6 cellular contexts compared by ENCODE assay signal in genomic region chr2:99153921-99154604, GRCh38. TPM values are rescaled to one million over a fixed set of nuclear protein-coding genes. Genes with fewer than 3 reads are reported as not detected.
A peak's percentile ranks its signal among the peaks of the same experiment; 100 is the strongest.
DNase-seq lines count a peak whose midpoint lies in the region; ATAC-seq and TF ChIP-seq lines count a peak whose summit lies in the region.

No MANE protein-coding gene starts in this region.

- intact Hi-C loops in PC-3 (cut with micrococcal nuclease) = loop anchor here (1.0 to 10.0 kb wide), 4 partner anchors 13 to 183 kb away; partner anchors contain the start of genes C2orf15, EIF5B, MITD1 and MRPL30

- peak overlapping the region; percentile 91 for H3K4me3 ChIP-seq in AG10803 (ENCODE audit: low read length)
- peak overlapping the region; percentile 92 for H3K4me3 ChIP-seq in PC-3 (ENCODE audit: low read length)
- peak overlapping the region; percentile 87; the same call in 1 of the 2 replicates for H3K4me3 ChIP-seq in iPS DF 6.9 (ENCODE audit: low read length)

- POLR2A ChIA-PET in PC-3 (lab: Charles Lee; ENCODE audit: unreplicated experiment) = interaction anchor here (1.0 kb wide), 1 partner anchor 13 kb away, joined by 3 read pairs; the partner anchor contains the start of gene C2orf15

- H3K9me3 ChIP-seq in PC-3 (ENCODE audit: low read length) (no peaks in the 10 kb centered on the region), iPS DF 6.9 (ENCODE audit: control insufficient read depth, insufficient read depth, low read length) (no peaks in the 10 kb centered on the region)

- no peaks in the 10 kb centered on the region for H3K27me3 ChIP-seq in PC-3 (ENCODE audit: low read length)
- H3K27me3 ChIP-seq in iPS DF 6.9 (ENCODE audit: control insufficient read depth, insufficient read depth, low read length) = no peaks in the 10 kb centered on the region

- ATAC-seq in PC-3 (0 out of 2 replicates have a peak, but pooled peaks have one; percentile 1), GM18517 (IDR thresholded peaks at IDR 0.05; ENCODE audit: unreplicated experiment) (no peak), HG03469 (IDR thresholded peaks at IDR 0.05; ENCODE audit: unreplicated experiment) (no peak), GM21423 (IDR thresholded peaks at IDR 0.05; ENCODE audit: unreplicated experiment) (no peak)

- H2AFZ ChIP-seq in PC-3 (ENCODE audit: low read length) = peak overlapping the region; percentile 92

- TF ChIP-seq CTCF in AG10803 (conservative IDR thresholded peaks at IDR 0.05; ENCODE audit: low read length) (no peak), PC-3 (conservative IDR thresholded peaks at IDR 0.05; ENCODE audit: low read depth, low read length) (no peak)

- CTCF ChIA-PET in PC-3 (lab: Charles Lee) = interaction anchor here (1.4 kb wide), 1 partner anchor 13 kb away, joined by 9 read pairs; the partner anchor contains the start of gene C2orf15

- no peaks in the 10 kb centered on the region for H3K9me2 ChIP-seq in PC-3 (replicated peaks; ENCODE audit: low read length)

- DNase-seq in AG10803 (ENCODE audit: low read depth) (peak; percentile 11), PC-3 (peak; percentile 18), iPS DF 6.9 (ENCODE audit: low read depth, low spot score) (no peak)

- H3K36me3 ChIP-seq in PC-3 (ENCODE audit: low read depth, low read length) = 0 out of 2 replicates have a peak, but pooled peaks cover 2% of the 10 kb centered on the region
- H3K36me3 ChIP-seq in iPS DF 6.9 (ENCODE audit: control insufficient read depth, insufficient read depth, low read length) = no peaks in the 10 kb centered on the region

- peak overlapping the region; percentile 85 for H3K4me2 ChIP-seq in PC-3 (ENCODE audit: low read length)

- H3K4me1 ChIP-seq in PC-3 (ENCODE audit: insufficient read depth, low read length) (peaks cover 21% of the 10 kb centered on the region), iPS DF 6.9 (ENCODE audit: control insufficient read depth, insufficient read depth, low read length) (no peaks in the 10 kb centered on the region)

- TSS peak; percentile 66 for BruUV-seq in PC-3 (replicated peaks; lab: Mats Ljungman, UMichigan)

- peak overlapping the region; percentile 92 for H3K9ac ChIP-seq in PC-3 (ENCODE audit: low read length)

- H3K27ac ChIP-seq in PC-3 (ENCODE audit: low read length) (peak overlapping the region; percentile 75), iPS DF 6.9 (ENCODE audit: low read length) (no peak overlapping the region)

- no peaks in the 10 kb centered on the region for H3F3A ChIP-seq in PC-3 (ENCODE audit: low read length, unreplicated experiment)

- H3K79me2 ChIP-seq in PC-3 (ENCODE audit: low read length) = peaks cover 25% of the 10 kb centered on the region

- no CpG with 5 or more reads among the region's 12 CpGs for WGBS in iPS DF 6.9 (ENCODE audit: insufficient coverage, insufficient read length)

- no peaks in the 10 kb centered on the region for H4K20me1 ChIP-seq in PC-3 (ENCODE audit: low read length)

RNA-seq across cellular contexts. Expression of gene TSGA10, which starts 0.7 kb away (rescaled TPM):
- 3.6 and 8.9 TPM in 2 replicates for total RNA-seq in PC-3 (2014; rRNA removed)

RNA-seq across cellular contexts. Expression of gene LIPT1, which starts 0.7 kb away (rescaled TPM):
- total RNA-seq in PC-3 (2014; rRNA removed) = 6.7 and 8.7 TPM in 2 replicates

RNA-seq across cellular contexts. Expression of gene C2orf15, which starts 12.6 kb away (rescaled TPM):
- total RNA-seq in PC-3 (2014; rRNA removed) = 3.3 and 4.4 TPM in 2 replicates

RNA-seq across cellular contexts. Expression of gene MITD1, which starts 26.8 kb away (rescaled TPM):
- 16.7 and 19.6 TPM in 2 replicates for total RNA-seq in PC-3 (2014; rRNA removed)

RNA-seq across cellular contexts. Expression of gene MRPL30, which starts 26.9 kb away (rescaled TPM):
- 39.7 and 42.8 TPM in 2 replicates for total RNA-seq in PC-3 (2014; rRNA removed)
